8 cellular contexts compared by ENCODE assay signal in genomic region chr4:153222162-153222789, GRCh38. TPM values are rescaled to one million over a fixed set of nuclear protein-coding genes. Genes with fewer than 3 reads are reported as not detected.
DNase-seq lines count a peak whose midpoint lies in the region; ATAC-seq and TF ChIP-seq lines count a peak whose summit lies in the region.

No MANE protein-coding gene starts in this region.

- ATAC-seq in HG02981 (IDR thresholded peaks at IDR 0.05; ENCODE audit: unreplicated experiment) = peak; percentile 16
- peak; percentile 69 for ATAC-seq in left ventricle myocardium superior

- intact Hi-C loops in OCI-LY7 (cut with micrococcal nuclease; ENCODE audit: unreplicated experiment) = no loop called here
- intact Hi-C loops in ascending aorta (cut with DNase I) = loop anchor here (1.0 to 5.0 kb wide), 4 partner anchors 27 to 95 kb away; no protein-coding TSS in a partner anchor
- intact Hi-C loops in left ventricle myocardium superior (cut with micrococcal nuclease) = no loop called here

- no peaks in the 10 kb centered on the region for H3K27me3 ChIP-seq in ascending aorta
- no peaks in the 10 kb centered on the region for H3K27me3 ChIP-seq in parathyroid adenoma (ENCODE audit: control insufficient read depth, insufficient read depth, low read length)

- H2AFZ ChIP-seq in OCI-LY7 (ENCODE audit: low read length) (0 out of 2 replicates have a peak overlapping the region, but pooled peaks have one; percentile 23), parathyroid adenoma (peak overlapping the region; percentile 90)

- no peak overlapping the region for H3K27ac ChIP-seq in OCI-LY7 (ENCODE audit: low read depth, low read length, poor library complexity, severe bottlenecking)
- H3K27ac ChIP-seq in ascending aorta = peak overlapping the region; percentile 90 to 94
- peak overlapping the region; percentile 68 for H3K27ac ChIP-seq in parathyroid adenoma

- H3K9me3 ChIP-seq in OCI-LY7 (ENCODE audit: low read length) (peaks cover 5% of the 10 kb centered on the region; the same call in 1 of the 2 replicates), ascending aorta (no peaks in the 10 kb centered on the region), parathyroid adenoma (ENCODE audit: control insufficient read depth, low read length) (no peaks in the 10 kb centered on the region)

- POLR2A ChIA-PET in OCI-LY7 (lab: Charles Lee) = no interaction called here

- CTCF ChIA-PET in OCI-LY7 (lab: Charles Lee; ENCODE audit: unreplicated experiment) = no interaction called here

- no peak for TF ChIP-seq CTCF in OCI-LY7 (conservative IDR thresholded peaks at IDR 0.05; ENCODE audit: low read length)
- TF ChIP-seq CTCF in ascending aorta (IDR thresholded peaks at IDR 0.05) = no peak
- no peak for TF ChIP-seq CTCF in parathyroid adenoma (IDR thresholded peaks at IDR 0.05)

- H3K79me2 ChIP-seq in OCI-LY7 (ENCODE audit: insufficient read depth, low read depth, low read length) = no peaks in the 10 kb centered on the region
- H3K79me2 ChIP-seq in parathyroid adenoma = no peaks in the 10 kb centered on the region

- H3K4me2 ChIP-seq in OCI-LY7 (ENCODE audit: low read length) = peak overlapping the region; percentile 38; the same call in 1 of the 2 replicates
- peak overlapping the region; percentile 44 for H3K4me2 ChIP-seq in parathyroid adenoma (ENCODE audit: low read length)

- H3K9me2 ChIP-seq in OCI-LY7 (ENCODE audit: insufficient read depth, low read length) = no peaks in the 10 kb centered on the region

- H3K36me3 ChIP-seq in OCI-LY7 (ENCODE audit: insufficient read depth, low read length) (no peaks in the 10 kb centered on the region), ascending aorta (no peaks in the 10 kb centered on the region), parathyroid adenoma (ENCODE audit: control insufficient read depth, insufficient read depth, low read length) (no peaks in the 10 kb centered on the region)

- H3K4me1 ChIP-seq in OCI-LY7 (ENCODE audit: insufficient read depth, low read length, poor library complexity, severe bottlenecking) (peaks cover 6% of the 10 kb centered on the region), ascending aorta (peaks cover 0 to 10% of the 10 kb centered on the region in 2 donors), parathyroid adenoma (peaks cover 6% of the 10 kb centered on the region)

- H3K9ac ChIP-seq in parathyroid adenoma = no peak overlapping the region

- BruUV-seq in OCI-LY7 (replicated peaks; lab: Mats Ljungman, UMichigan) = no TSS peak

- H3K4me3 ChIP-seq in OCI-LY7 (ENCODE audit: low read depth, low read length, poor library complexity, severe bottlenecking) = no peak overlapping the region
- peak overlapping the region; percentile 63 to 82 for H3K4me3 ChIP-seq in ascending aorta
- H3K4me3 ChIP-seq in parathyroid adenoma (ENCODE audit: low read depth, low read length) = peak overlapping the region; percentile 44

- H4K20me1 ChIP-seq in OCI-LY7 (ENCODE audit: insufficient read depth, low read length) = no peaks in the 10 kb centered on the region

- DNase-seq in activated gamma-delta T cell treated with Interleukin-2 at 50 U/mL for 16 hours (peak; percentile 5), activated gamma-delta T cell (lab: John Stamatoyannopoulos, UW) (no peak), OCI-LY7 (ENCODE audit: low spot score) (no peak), ascending aorta (ENCODE audit: low spot score in 2 of 2) (peak in 1 of 2 donors; percentile 83), left ventricle myocardium superior (peak; percentile 47), SKM-1 treated with dmso at 0.1 percent for 144 hours (lab: John Stamatoyannopoulos, UW; ENCODE audit: unreplicated experiment) (no peak)

RNA-seq across cellular contexts. Expression of gene TRIM2, which starts 18.0 kb away (rescaled TPM):
- total RNA-seq in OCI-LY7 (2014; rRNA removed; shearing (Covaris generic)) = 0.06 and 0.46 TPM in 2 replicates
- total RNA-seq in OCI-LY7 (2022) = 0.29 TPM in 1 of 2 replicates, not detected in the other
- total RNA-seq in ascending aorta = 33.3 TPM
- total RNA-seq in left ventricle myocardium superior = 18.6 TPM

Comparison
In these comparisons a context has a peak if more than half of its experiments do, and no peak if none do; other contexts are left out.
1. DNase-seq: peak in activated gamma-delta T cell treated with Interleukin-2 at 50 U/mL for 16 hours (single experiment) and left ventricle myocardium superior (single experiment); none in activated gamma-delta T cell (single experiment), OCI-LY7 (single experiment) and SKM-1 treated with dmso at 0.1 percent for 144 hours (single experiment).
2. RNA of gene TRIM2, which starts 18.0 kb away (total RNA-seq): 33.3 TPM in ascending aorta (single experiment) and 18.6 TPM in left ventricle myocardium superior (single experiment); 0.06 to 0.46 TPM in OCI-LY7; every median in the first group is over 10 times any median in the second.